ENCODE assay signal across 8 cellular contexts in genomic region chr1:53367503-53368313, GRCh38. TPM values are rescaled to one million over a fixed set of nuclear protein-coding genes. Genes with fewer than 3 reads are reported as not detected.
DNase-seq lines count a peak whose midpoint lies in the region; ATAC-seq and TF ChIP-seq lines count a peak whose summit lies in the region.

No MANE protein-coding gene starts in this region.

- H3K36me3 Mint-ChIP-seq in mesothelial cell of epicardium = no peaks in the 10 kb centered on the region

- no peak overlapping the region for H3K4me3 ChIP-seq in DND-41 (ENCODE audit: low read depth in 1 of 2, low read length in 2 of 2)
- H3K4me3 ChIP-seq in tibial nerve = peak overlapping the region in 1 of 4 donors; percentile 25

- H4K20me1 ChIP-seq in DND-41 (ENCODE audit: insufficient read depth, low read length) = no peaks in the 10 kb centered on the region

- H3K27me3 Mint-ChIP-seq in mesothelial cell of epicardium (ENCODE audit: low read depth) = no peaks in the 10 kb centered on the region

- H3K27me3 ChIP-seq in DND-41 (ENCODE audit: insufficient read depth, low read length, poor library complexity) = no peaks in the 10 kb centered on the region
- no peaks in the 10 kb centered on the region for H3K27me3 ChIP-seq in tibial nerve

- no peak for TF ChIP-seq POLR2A in tibial nerve (IDR thresholded peaks at IDR 0.05)

- H3K4me2 ChIP-seq in DND-41 (ENCODE audit: insufficient read depth, low read length) = peak overlapping the region; percentile 42

- WGBS in tibial nerve, 2 donors = 57 to 68% methylated on average over 7 of the region's 7 CpGs

- TF ChIP-seq EP300 in tibial nerve (IDR thresholded peaks at IDR 0.05) = no peak

- H3K79me2 ChIP-seq in DND-41 (ENCODE audit: insufficient read depth, low read length) = no peaks in the 10 kb centered on the region

- no peak overlapping the region for H2AFZ ChIP-seq in DND-41 (ENCODE audit: low read depth, low read length)

- H3K9ac ChIP-seq in DND-41 (ENCODE audit: low read depth, low read length) = peak overlapping the region; percentile 2; the same call in 1 of the 2 replicates

- ATAC-seq in DND-41 (ENCODE audit: insufficient read depth, low read depth) (peak; percentile 98), GM19463 (IDR thresholded peaks at IDR 0.05; ENCODE audit: unreplicated experiment) (peak; percentile 91), HG03469 (IDR thresholded peaks at IDR 0.05; ENCODE audit: unreplicated experiment) (peak; percentile 79)

- H3K27ac ChIP-seq in DND-41 (ENCODE audit: low read length) = peak overlapping the region; percentile 60
- no peak overlapping the region for H3K27ac ChIP-seq in tibial nerve

- H3K27ac Mint-ChIP-seq in mesothelial cell of epicardium = no peak overlapping the region

- H3K4me1 Mint-ChIP-seq in mesothelial cell of epicardium = peaks cover 19% of the 10 kb centered on the region

- no peaks in the 10 kb centered on the region for H3K9me3 Mint-ChIP-seq in mesothelial cell of epicardium

- no peak overlapping the region for H3K4me3 Mint-ChIP-seq in mesothelial cell of epicardium

- H3K36me3 ChIP-seq in DND-41 (ENCODE audit: insufficient read depth, low read length) = no peaks in the 10 kb centered on the region
- no peaks in the 10 kb centered on the region for H3K36me3 ChIP-seq in tibial nerve

- H3K9me3 ChIP-seq in DND-41 (ENCODE audit: insufficient read depth, low read length, severe bottlenecking) (no peaks in the 10 kb centered on the region), tibial nerve (no peaks in the 10 kb centered on the region)

- H3K4me1 ChIP-seq in DND-41 (ENCODE audit: insufficient read depth, low read length) = peaks cover 24% of the 10 kb centered on the region
- H3K4me1 ChIP-seq in tibial nerve = peaks cover 0 to 4% (median 0%) of the 10 kb centered on the region in 4 donors

- TF ChIP-seq CTCF in DND-41 (IDR thresholded peaks at IDR 0.05; ENCODE audit: borderline replicate concordance, extremely low read depth, low read length, poor library complexity, severe bottlenecking) (no peak), mesothelial cell of epicardium (IDR thresholded peaks at IDR 0.05; ENCODE audit: unreplicated experiment) (no peak), tibial nerve (IDR thresholded peaks at IDR 0.05) (no peak)

- peak; percentile 82 for DNase-seq in DND-41
- peak; percentile 4 to 5 for DNase-seq in activated CD4-positive, alpha-beta T cell treated with anti-CD3 and anti-CD28 coated beads, Interleukin-2, amount 50 U/mL, for 4 hours
- DNase-seq in mesothelial cell of epicardium (ENCODE audit: low spot score in 2 of 2, unreplicated experiment in 2 of 2) = peak; percentile 11 to 24
- DNase-seq in NCI-H1105 treated with DMSO at 0.1 percent for 48 hours (lab: John Stamatoyannopoulos, UW) = no peak
- DNase-seq in tibial nerve (ENCODE audit: low spot score in 2 of 2) = no peak
- no peak for DNase-seq in NCI-H187 treated with DMSO at 0.1 percent for 48 hours (lab: John Stamatoyannopoulos, UW)

RNA-seq across cellular contexts. Expression of gene LRP8, which starts 39.8 kb away (rescaled TPM):
- total RNA-seq in mesothelial cell of epicardium (18.2 to 19.9 TPM (median 19.2 TPM) in 3 replicates), tibial nerve (10 to 100 TPM in 1 of 4 donors, 1 to 10 TPM in 3; 2.2 to 15.0 (median 2.5) TPM)

Comparison
In these comparisons a context has a peak if more than half of its experiments do, and no peak if none do; other contexts are left out.
1. DNase-seq: peak in DND-41 (single experiment), activated CD4-positive, alpha-beta T cell treated with anti-CD3 and anti-CD28 coated beads, Interleukin-2, amount 50 U/mL, for 4 hours (2 of 2) and mesothelial cell of epicardium (2 of 2); none in NCI-H1105 treated with DMSO at 0.1 percent for 48 hours (single experiment), tibial nerve (0 of 2) and NCI-H187 treated with DMSO at 0.1 percent for 48 hours (single experiment).
2. Peak in every context shown above with its lines, with median percentiles within 50 percentile points of each other: ATAC-seq.